Comparison of ENCODE assay signal across 23 cellular contexts in genomic region chr6:119170427-119171407, GRCh38.
DNase-seq lines count a peak whose midpoint lies in the region; ATAC-seq and TF ChIP-seq lines count a peak whose summit lies in the region.
"Had no signal": no experiment of that assay in that cellular context is flagged by ENCODE, and none has a peak within 500 bp of the region (broad histone marks: within the 10 kb centered on the region; RNA-seq: fewer than 3 reads in every experiment).

No MANE protein-coding gene starts in this region.

- no peaks in the 10 kb centered on the region for H3K36me3 ChIP-seq in liver (ENCODE audit: control insufficient read depth in 4 of 4, insufficient read depth in 3 of 4, low read depth in 1 of 4, low read length in 3 of 4)
- H3K36me3 ChIP-seq: adrenal gland, gastroesophageal sphincter had no signal

- no peak for TF ChIP-seq RAD21 in liver (IDR thresholded peaks at IDR 0.05)

- H3K27ac ChIP-seq in liver (ENCODE audit: low read depth in 1 of 2, low read length in 2 of 2) = no peak overlapping the region
- H3K27ac ChIP-seq: A549, epithelial cell of prostate, gastroesophageal sphincter, HL-60, RWPE1 had no signal

- H3K4me3 ChIP-seq in choroid plexus epithelial cell (ENCODE audit: low read depth, low read length) (no peak overlapping the region), liver (ENCODE audit: low read depth in 1 of 3, low read length in 3 of 3) (no peak overlapping the region)
- H3K4me3 ChIP-seq: A549, gastroesophageal sphincter, GM23338 had no signal

- H3K9me3 ChIP-seq in liver (ENCODE audit: control insufficient read depth in 4 of 4, low read length in 3 of 4) = no peaks in the 10 kb centered on the region
- H3K9me3 ChIP-seq: A549, adrenal gland, gastroesophageal sphincter had no signal

- H3K27me3 ChIP-seq in liver (ENCODE audit: control insufficient read depth in 4 of 4, insufficient read depth in 4 of 4, low read length in 3 of 4) = no peaks in the 10 kb centered on the region
- H3K27me3 ChIP-seq: adrenal gland, gastroesophageal sphincter had no signal

- peak; percentile 25 for DNase-seq in SKM-1 (lab: John Stamatoyannopoulos, UW; ENCODE audit: unreplicated experiment)
- peak; percentile 43 for DNase-seq in choroid plexus epithelial cell (ENCODE audit: low read depth)
- DNase-seq in pons (ENCODE audit: low spot score) = no peak
- no peak for DNase-seq in NCI-H1048 (lab: John Stamatoyannopoulos, UW)
- DNase-seq: activated CD8-positive, alpha-beta memory T cell treated with anti-CD3 and anti-CD28 coated beads for 24 hours; activated T-cell treated with anti-CD3 and anti-CD28 coated beads, Interleukin-2, amount 50 U/mL, for 24 hours; adrenal gland; caudate nucleus; naive thymus-derived CD4-positive, alpha-beta T cell; NCI-H146; NCI-H2171; NCI-H526; right cardiac atrium had no signal

- peaks cover 0 to 9% (median 0%) of the 10 kb centered on the region in 4 donors for H3K4me1 ChIP-seq in liver (ENCODE audit: control insufficient read depth in 4 of 4, insufficient read depth in 4 of 4, low read length in 3 of 4)
- H3K4me1 ChIP-seq: A549 had no signal

- 30% methylated on average over 10 of the region's 10 CpGs for WGBS in liver

- TF ChIP-seq CTCF in choroid plexus epithelial cell (conservative IDR thresholded peaks at IDR 0.05; ENCODE audit: low read depth, low read length) = no peak
- no peak for TF ChIP-seq CTCF in liver (IDR thresholded peaks at IDR 0.05; ENCODE audit: low read depth, low read length, missing input control)

- no peak overlapping the region for H3K9ac ChIP-seq in liver (ENCODE audit: low read depth in 1 of 2, low read length in 2 of 2)

- ATAC-seq in GM18867 (IDR thresholded peaks at IDR 0.05; ENCODE audit: unreplicated experiment) (peak; percentile 1), GM21381 (IDR thresholded peaks at IDR 0.05; ENCODE audit: unreplicated experiment) (no peak), GM18861 (IDR thresholded peaks at IDR 0.05; ENCODE audit: unreplicated experiment) (no peak)
- ATAC-seq: A549; gastroesophageal sphincter; GM23338; naive thymus-derived CD4-positive, alpha-beta T cell had no signal

TF ChIP-seq in liver, 16 proteins besides CTCF, POLR2A, EP300 and RAD21:
- TF ChIP-seq GABPA (IDR thresholded peaks at IDR 0.05 in 1 of 2, conservative IDR thresholded peaks at IDR 0.05 in 1 of 2) (peak in 1 of 2 donors; percentile 5), FOXA2 (IDR thresholded peaks at IDR 0.05) (no peak), HNF4A (conservative IDR thresholded peaks at IDR 0.05) (no peak), NR2F2 (IDR thresholded peaks at IDR 0.05) (peak; percentile 14), REST (IDR thresholded peaks at IDR 0.05) (no peak), FOXA1 (IDR thresholded peaks at IDR 0.05) (no peak), SP1 (IDR thresholded peaks at IDR 0.05) (no peak), JUND (IDR thresholded peaks at IDR 0.05) (no peak), ATF3 (IDR thresholded peaks at IDR 0.05) (no peak), RXRA (IDR thresholded peaks at IDR 0.05) (peak in 1 of 2 donors; percentile 5), TAF1 (conservative IDR thresholded peaks at IDR 0.05) (no peak), EGR1 (IDR thresholded peaks at IDR 0.05; ENCODE audit: low read depth in 2 of 2) (no peak)

Comparison
In these comparisons a context has a peak if more than half of its experiments do, and no peak if none do; other contexts are left out.
1. DNase-seq: peak in SKM-1 (single experiment) and choroid plexus epithelial cell (single experiment); none in pons (single experiment) and NCI-H1048 (single experiment).